Comparison of ENCODE assay signal across 11 cellular contexts in genomic region chr3:160562952-160563351, GRCh38. TPM values are rescaled to one million over a fixed set of nuclear protein-coding genes. Genes with fewer than 3 reads are reported as not detected.
DNase-seq lines count a peak whose midpoint lies in the region; ATAC-seq and TF ChIP-seq lines count a peak whose summit lies in the region.
"Had no signal": no experiment of that assay in that cellular context is flagged by ENCODE, and none has a peak within 500 bp of the region (broad histone marks: within the 10 kb centered on the region; RNA-seq: fewer than 3 reads in every experiment).

No MANE protein-coding gene starts in this region.

- DNase-seq in Calu3 (no peak), NB4 (ENCODE audit: low read depth) (no peak), osteoblast (ENCODE audit: insufficient read length, low spot score, missing footprints) (no peak), nucleus accumbens (lab: John Stamatoyannopoulos, UW) (no peak), NCI-H1930 (lab: John Stamatoyannopoulos, UW) (no peak)
- no peak for DNase-seq in effector memory CD8-positive, alpha-beta T cell
- DNase-seq: aorta, head of caudate nucleus, ovary had no signal

- no peaks in the 10 kb centered on the region for H3K27me3 Mint-ChIP-seq in Calu3 (ENCODE audit: unreplicated experiment)
- H3K27me3 Mint-ChIP-seq in effector memory CD8-positive, alpha-beta T cell, result no peaks in the 10 kb centered on the region

- peak overlapping the region; percentile 90 for H3K4me2 ChIP-seq in osteoblast (ENCODE audit: insufficient read depth, low read length)

- peaks cover 18% of the 10 kb centered on the region for H3K4me1 ChIP-seq in osteoblast (ENCODE audit: insufficient read depth, low read length)

- H3K9me3 ChIP-seq in osteoblast (ENCODE audit: low read depth, low read length), result no peaks in the 10 kb centered on the region
- H3K9me3 ChIP-seq: ovary had no signal

- H3K27ac ChIP-seq in osteoblast (ENCODE audit: low read depth, low read length), result no peak overlapping the region
- H3K27ac ChIP-seq: ovary had no signal

- peaks cover 67% of the 10 kb centered on the region for H3K36me3 Mint-ChIP-seq in Calu3 (ENCODE audit: insufficient read depth, unreplicated experiment)
- H3K36me3 Mint-ChIP-seq in effector memory CD8-positive, alpha-beta T cell (ENCODE audit: insufficient read depth), result peaks cover 21% of the 10 kb centered on the region

- no TSS peak for BruUV-seq in Calu3 (replicated peaks; lab: Mats Ljungman, UMichigan)

- H3K79me2 ChIP-seq in osteoblast (ENCODE audit: insufficient read depth, low read length), result peaks cover 81% of the 10 kb centered on the region

- H3K4me3 Mint-ChIP-seq in Calu3 (ENCODE audit: low read depth, unreplicated experiment), result peak overlapping the region; percentile 94
- H3K4me3 Mint-ChIP-seq in effector memory CD8-positive, alpha-beta T cell, result peak overlapping the region; percentile 90 to 98

- H2AFZ ChIP-seq in osteoblast (ENCODE audit: low read length), result no peak overlapping the region

- TF ChIP-seq POLR2A in NB4 (IDR thresholded peaks at IDR 0.05; ENCODE audit: extremely low read depth, insufficient read length), result no peak

- no peak for ATAC-seq in effector memory CD8-positive, alpha-beta T cell (replicated peaks)
- ATAC-seq in HG02642 (IDR thresholded peaks at IDR 0.05; ENCODE audit: poor library complexity, unreplicated experiment) (no peak), HG02588 (IDR thresholded peaks at IDR 0.05; ENCODE audit: unreplicated experiment) (no peak)

- peaks cover 60% of the 10 kb centered on the region for H3K4me1 Mint-ChIP-seq in Calu3 (ENCODE audit: low read depth, unreplicated experiment)
- peaks cover 40 to 66% of the 10 kb centered on the region in 2 donors for H3K4me1 Mint-ChIP-seq in effector memory CD8-positive, alpha-beta T cell (ENCODE audit: low read depth in 2 of 2)

- no peaks in the 10 kb centered on the region for H3K9me3 Mint-ChIP-seq in Calu3 (ENCODE audit: low read depth, unreplicated experiment)
- no peaks in the 10 kb centered on the region for H3K9me3 Mint-ChIP-seq in effector memory CD8-positive, alpha-beta T cell

- H4K20me1 ChIP-seq in osteoblast (ENCODE audit: insufficient read depth, low read length), result peaks cover 55% of the 10 kb centered on the region

- H3K27ac Mint-ChIP-seq in Calu3 (ENCODE audit: unreplicated experiment), result peak overlapping the region; percentile 97
- peak overlapping the region; percentile 2 to 98 for H3K27ac Mint-ChIP-seq in effector memory CD8-positive, alpha-beta T cell

- H3K27me3 ChIP-seq in osteoblast (ENCODE audit: insufficient read depth, low read length), result no peaks in the 10 kb centered on the region
- H3K27me3 ChIP-seq: ovary had no signal

- H3K4me3 ChIP-seq in NB4 (ENCODE audit: low read depth, low read length) (peak overlapping the region; percentile 73), osteoblast (ENCODE audit: insufficient read depth, low read length) (peak overlapping the region; percentile 85)
- H3K4me3 ChIP-seq: ovary had no signal

- no peaks in the 10 kb centered on the region for H3K36me3 ChIP-seq in osteoblast (ENCODE audit: insufficient read depth, low read length)
- H3K36me3 ChIP-seq: ovary had no signal

- CTCF ChIA-PET in Calu3 (lab: Charles Lee), result interaction anchor here (1.0 kb wide), 1 partner anchor 38 kb away, joined by 3 read pairs; no protein-coding TSS in a partner anchor

- intact Hi-C loops in Calu3 (cut with micrococcal nuclease; ENCODE audit: unreplicated experiment), result loop anchor here (10.0 kb wide), 1 partner anchor 662 kb away; the partner anchor contains the start of gene NMD3

- no peak for TF ChIP-seq CTCF in Calu3 (IDR thresholded peaks at IDR 0.05; ENCODE audit: unreplicated experiment)
- no peak for TF ChIP-seq CTCF in NB4 (IDR thresholded peaks at IDR 0.05; ENCODE audit: low read depth, low read length)
- no peak for TF ChIP-seq CTCF in osteoblast (IDR thresholded peaks at IDR 0.05; ENCODE audit: extremely low read depth, low read depth, low read length)

RNA-seq across cellular contexts. Expression of gene KPNA4, which starts 2.4 kb away (rescaled TPM):
- 116 and 117 TPM in 2 replicates for total RNA-seq in Calu3 (2022)
- total RNA-seq in osteoblast, result 40.9 and 45.1 TPM in 2 replicates
